Comparison of ENCODE assay signal across 7 cellular contexts in genomic region chr1:108996622-108997021, GRCh38. TPM values are rescaled to one million over a fixed set of nuclear protein-coding genes. Genes with fewer than 3 reads are reported as not detected.
DNase-seq lines count a peak whose midpoint lies in the region; ATAC-seq and TF ChIP-seq lines count a peak whose summit lies in the region.
"Not testable (repeated sequence)": the region's sequence is repeated elsewhere in the genome, so short reads cannot be mapped to it uniquely, and the experiment has no call there.

No MANE protein-coding gene starts in this region.

- peak; percentile 61 for ATAC-seq in activated CD4-positive, alpha-beta T cell treated with anti-CD3 and anti-CD28 coated beads for 36 hours

- H3K27ac Mint-ChIP-seq in activated CD4-positive, alpha-beta T cell treated with anti-CD3 and anti-CD28 coated beads for 36 hours = not testable (repeated sequence)
- H3K27ac Mint-ChIP-seq in activated naive CD8-positive, alpha-beta T cell treated with anti-CD3 and anti-CD28 coated beads for 36 hours = peak overlapping the region; percentile 14

- H3K27me3 Mint-ChIP-seq in activated CD4-positive, alpha-beta T cell treated with anti-CD3 and anti-CD28 coated beads for 36 hours; activated naive CD8-positive, alpha-beta T cell treated with anti-CD3 and anti-CD28 coated beads for 36 hours: not testable (repeated sequence)

- not testable (repeated sequence) for H3K4me1 Mint-ChIP-seq in activated CD4-positive, alpha-beta T cell treated with anti-CD3 and anti-CD28 coated beads for 36 hours; activated naive CD8-positive, alpha-beta T cell treated with anti-CD3 and anti-CD28 coated beads for 36 hours

- H3K9me3 Mint-ChIP-seq in activated CD4-positive, alpha-beta T cell treated with anti-CD3 and anti-CD28 coated beads for 36 hours (ENCODE audit: low read depth); activated naive CD8-positive, alpha-beta T cell treated with anti-CD3 and anti-CD28 coated beads for 36 hours: not testable (repeated sequence)

- not testable (repeated sequence) for TF ChIP-seq CTCF in GM12864 (IDR thresholded peaks at IDR 0.05; ENCODE audit: low read depth, low read length, missing control alignments); epithelial cell of esophagus (IDR thresholded peaks at IDR 0.05; ENCODE audit: insufficient read depth, low read depth, low read length, missing control alignments)

- CTCF ChIA-PET in activated CD4-positive, alpha-beta T cell treated with anti-CD3 and anti-CD28 coated beads for 36 hours (lab: Charles Lee) = not testable (repeated sequence)

- H3K4me3 Mint-ChIP-seq in activated CD4-positive, alpha-beta T cell treated with anti-CD3 and anti-CD28 coated beads for 36 hours; activated naive CD8-positive, alpha-beta T cell treated with anti-CD3 and anti-CD28 coated beads for 36 hours: not testable (repeated sequence)

- not testable (repeated sequence) for H3K4me3 ChIP-seq in GM12864 (ENCODE audit: low read depth, low read length); epithelial cell of esophagus (ENCODE audit: low read length)

- peaks cover 40% of the 10 kb centered on the region for H3K36me3 Mint-ChIP-seq in activated CD4-positive, alpha-beta T cell treated with anti-CD3 and anti-CD28 coated beads for 36 hours (ENCODE audit: low read depth)
- peaks cover 40% of the 10 kb centered on the region for H3K36me3 Mint-ChIP-seq in activated naive CD8-positive, alpha-beta T cell treated with anti-CD3 and anti-CD28 coated beads for 36 hours

- intact Hi-C loops in activated CD4-positive, alpha-beta T cell treated with anti-CD3 and anti-CD28 coated beads for 36 hours (cut with DNase I, micrococcal nuclease) = not testable (repeated sequence)

- DNase-seq in GM12864 (ENCODE audit: low read depth) (peak; percentile 7), M059J (ENCODE audit: low read depth) (peak; percentile 21), epithelial cell of esophagus (ENCODE audit: low read depth) (peak; percentile 4)
- peak; percentile 46 for DNase-seq in activated CD4-positive, alpha-beta T cell treated with anti-CD3 and anti-CD28 coated beads for 36 hours
- peak; percentile 53 for DNase-seq in activated CD8-positive, alpha-beta memory T cell treated with anti-CD3 and anti-CD28 coated beads, Interleukin-2, amount 50 U/mL, for 48 hours
- DNase-seq in activated naive CD8-positive, alpha-beta T cell treated with anti-CD3 and anti-CD28 coated beads for 36 hours = peak; percentile 36
- DNase-seq in stimulated activated CD4-positive, alpha-beta T cell treated with anti-CD3 and anti-CD28 coated beads, Interleukin-15, amount 100 ng/mL, for 24 hours = peak; percentile 26

- POLR2A ChIA-PET in activated CD4-positive, alpha-beta T cell treated with anti-CD3 and anti-CD28 coated beads for 36 hours (lab: Charles Lee) = not testable (repeated sequence)

RNA-seq across cellular contexts. Expression of gene CLCC1, which starts 33.3 kb away (rescaled TPM):
- 29.2 and 35.4 TPM in 2 replicates for total RNA-seq in M059J (2014; rRNA removed; shearing (Covaris generic))
- 10 to 100 TPM; 15.7 to 17.1 TPM for total RNA-seq in activated CD4-positive, alpha-beta T cell treated with anti-CD3 and anti-CD28 coated beads for 36 hours
- 10 to 100 TPM; 15.8 to 17.5 TPM for total RNA-seq in activated naive CD8-positive, alpha-beta T cell treated with anti-CD3 and anti-CD28 coated beads for 36 hours

RNA-seq across cellular contexts. Expression of gene WDR47, which starts 45.3 kb away (rescaled TPM):
- 11.0 and 14.6 TPM in 2 replicates for total RNA-seq in M059J (2014; rRNA removed; shearing (Covaris generic))
- 1 to 10 TPM; 6.9 to 7.6 TPM for total RNA-seq in activated CD4-positive, alpha-beta T cell treated with anti-CD3 and anti-CD28 coated beads for 36 hours
- total RNA-seq in activated naive CD8-positive, alpha-beta T cell treated with anti-CD3 and anti-CD28 coated beads for 36 hours = 1 to 10 TPM; 6.1 to 7.3 TPM
